Comparison of ENCODE assay signal across 30 cellular contexts in genomic region chr19:1529430-1529816, GRCh38. TPM values are rescaled to one million over a fixed set of nuclear protein-coding genes. Genes with fewer than 3 reads are reported as not detected.
DNase-seq lines count a peak whose midpoint lies in the region; ATAC-seq, FAIRE-seq and TF ChIP-seq lines count a peak whose summit lies in the region.
"Had no signal": no experiment of that assay in that cellular context is flagged by ENCODE, and none has a peak within 500 bp of the region (broad histone marks: within the 10 kb centered on the region; RNA-seq: fewer than 3 reads in every experiment).

No MANE protein-coding gene starts in this region.

- 0% methylated on average over 4 of the region's 16 CpGs for WGBS in HepG2 (ENCODE audit: low lambda C conversion rate)
- no CpG with 5 or more reads among the region's 16 CpGs for WGBS in right lobe of liver (ENCODE audit: insufficient coverage, low coverage, low lambda C conversion rate, missing lambda C conversion rate)

- no peak for TF ChIP-seq EP300 in HepG2 (IDR thresholded peaks at IDR 0.05; ENCODE audit: low read depth in 2 of 2, low read length in 2 of 2)
- no peak for TF ChIP-seq EP300 in HepG2 (CRISPR knock-in tag; IDR thresholded peaks at IDR 0.05; ENCODE audit: borderline replicate concordance)

- H3K9me3 ChIP-seq in HepG2 (ENCODE audit: low read length) (no peaks in the 10 kb centered on the region), right lobe of liver (no peaks in the 10 kb centered on the region)
- H3K9me3 ChIP-seq: BE2C, BLaER1 had no signal

- H3K4me1 ChIP-seq in HepG2 (ENCODE audit: insufficient read depth, low read length) (no peaks in the 10 kb centered on the region), right lobe of liver (no peaks in the 10 kb centered on the region)
- H3K4me1 ChIP-seq: BE2C had no signal

- FAIRE-seq in HepG2 (lab: Jason Lieb, UNC), result no peak
- FAIRE-seq: A204.1, GM12878, GM12892, GM18507 had no signal

- DNase-seq in HepG2 (ENCODE audit: low spot score) (no peak), right lobe of liver (no peak), iPS-NIHi11 (ENCODE audit: low spot score) (peak; percentile 10), hippocampal formation (lab: John Stamatoyannopoulos, UW) (no peak), NCI-H1417 (lab: John Stamatoyannopoulos, UW) (no peak)
- DNase-seq: 8988T; ACHN; BE2C; C1 segment of cervical spinal cord; CD4-positive, alpha-beta memory T cell; CD4-positive, CD25-positive, alpha-beta regulatory T cell; CD8-positive, alpha-beta memory T cell; COR-L47; DMS 273 treated with DMSO at 0.1 percent for 48 hours; DMS153; DMS53; DMS79; DND-41; EL; GDM1 had no signal

- no peak for TF ChIP-seq POLR2A in HepG2 (IDR thresholded peaks at IDR 0.05; ENCODE audit: insufficient read depth in 1 of 2, low read depth in 2 of 2, low read length in 2 of 2)
- TF ChIP-seq POLR2A in right lobe of liver (IDR thresholded peaks at IDR 0.05), result no peak

- no peak overlapping the region for H3K27ac ChIP-seq in HepG2 (ENCODE audit: extremely low read length, insufficient read depth, low read length)
- no peak overlapping the region for H3K27ac ChIP-seq in right lobe of liver
- H3K27ac ChIP-seq: BLaER1 had no signal

- no peak overlapping the region for H2AFZ ChIP-seq in HepG2 (ENCODE audit: low read length)

- in situ Hi-C loops in HepG2 (cut with HindIII; ENCODE audit: extremely low pct_ligation_motif_present, low pct_unique_long_range_greater_than_20kb), result no loop called here

- no TSS peak for BruUV-seq in HepG2 (replicated peaks; lab: Mats Ljungman, UMichigan)

- H3K4me2 ChIP-seq in HepG2 (ENCODE audit: low read depth, low read length), result no peak overlapping the region
- H3K4me2 ChIP-seq: BLaER1 had no signal

- H4K20me1 ChIP-seq in HepG2 (ENCODE audit: insufficient read depth, low read length), result no peaks in the 10 kb centered on the region
- H4K20me1 ChIP-seq: BLaER1 had no signal

- TF ChIP-seq RAD21 in HepG2 (CRISPR knock-in tag; IDR thresholded peaks at IDR 0.05), result no peak

- no peaks in the 10 kb centered on the region for H3K79me2 ChIP-seq in HepG2 (ENCODE audit: insufficient read depth, low read length)

- H3K4me3 ChIP-seq in HepG2 (replicated peaks in 1 of 3; ENCODE audit: insufficient read depth in 1 of 3, low read depth in 2 of 3, low read length in 3 of 3), result no peak overlapping the region
- no peak overlapping the region for H3K4me3 ChIP-seq in right lobe of liver
- H3K4me3 ChIP-seq: BLaER1, GM12878 had no signal

- TF ChIP-seq CTCF in HepG2 (CRISPR knock-in tag; IDR thresholded peaks at IDR 0.05) (no peak), right lobe of liver (IDR thresholded peaks at IDR 0.05) (no peak)

- POLR2A ChIA-PET in HepG2 (lab: Yijun Ruan, JAX), result no interaction called here

- no peaks in the 10 kb centered on the region for H3K36me3 ChIP-seq in HepG2 (replicated peaks in 1 of 2; ENCODE audit: control insufficient read depth in 1 of 2, insufficient read depth in 2 of 2, low read length in 2 of 2)
- H3K36me3 ChIP-seq in right lobe of liver, result no peaks in the 10 kb centered on the region
- H3K36me3 ChIP-seq: BE2C, BLaER1 had no signal

- H3K27me3 ChIP-seq in HepG2 (ENCODE audit: control insufficient read depth in 1 of 2, insufficient read depth in 2 of 2, low read length in 2 of 2) (peaks cover 17 to 42% of the 10 kb centered on the region in 2 experiments), right lobe of liver (no peaks in the 10 kb centered on the region)

- ATAC-seq in HepG2 (no peak), right lobe of liver (no peak)
- ATAC-seq: GM12878 had no signal

- intact Hi-C loops in HepG2 (cut with micrococcal nuclease; ENCODE audit: unreplicated experiment), result no loop called here
- intact Hi-C loops in right lobe of liver (cut with DNase I), result no loop called here

- CTCF ChIA-PET in HepG2 (lab: Yijun Ruan, JAX; ENCODE audit: low intra/inter-chr PET ratio, low total read pairs), result no interaction called here

- H3K9ac ChIP-seq in HepG2 (ENCODE audit: insufficient read depth, low read depth, low read length), result no peak overlapping the region
- H3K9ac ChIP-seq: BLaER1 had no signal

RNA-seq across cellular contexts. Expression of gene PLK5, which starts 5.5 kb away (rescaled TPM):
- not detected in 2 replicates for total RNA-seq in HepG2 (2016; rRNA removed; fragmentation: Illumina TruSeq; extraction: Trizol)
- not detected in 2 replicates for total RNA-seq in HepG2 (2016; cell fraction: cytosol; rRNA removed; fragmentation: Illumina TruSeq; extraction: Trizol; ENCODE audit: low read depth)
- not detected in 2 replicates for total RNA-seq in HepG2 (2016; cell fraction: insoluble cytoplasmic fraction; rRNA removed; fragmentation: Illumina TruSeq; extraction: Trizol)
- total RNA-seq in HepG2 (2016; cell fraction: membrane; rRNA removed; fragmentation: Illumina TruSeq; extraction: Trizol), result not detected in 2 replicates
- total RNA-seq in HepG2 (2016; cell fraction: nucleus; rRNA removed; fragmentation: Illumina TruSeq; extraction: Trizol), result not detected in 2 replicates
- polyA plus RNA-seq in HepG2 (2011; rRNA removed), result not detected in 2 replicates
- polyA plus RNA-seq in HepG2 (2011; cell fraction: cytosol; rRNA removed), result not detected in 2 replicates
- not detected in 2 replicates for polyA plus RNA-seq in HepG2 (2011; cell fraction: nucleus; rRNA removed)
- polyA plus RNA-seq in HepG2 (2012), result not detected in 2 replicates
- not detected in 2 replicates for polyA plus RNA-seq in HepG2 (2016; cell fraction: cytosol; fragmentation: Illumina TruSeq; extraction: Trizol; ENCODE audit: low read depth)
- polyA plus RNA-seq in HepG2 (2016; cell fraction: insoluble cytoplasmic fraction; fragmentation: Illumina TruSeq; extraction: Trizol; ENCODE audit: low read depth), result not detected in 2 replicates
- polyA plus RNA-seq in HepG2 (2016; cell fraction: membrane; fragmentation: Illumina TruSeq; extraction: Trizol; ENCODE audit: low read depth), result not detected in 2 replicates
- 0.21 TPM in 1 of 2 replicates, not detected in the other for polyA plus RNA-seq in HepG2 (2016; cell fraction: nucleus; fragmentation: Illumina TruSeq; extraction: Trizol; ENCODE audit: insufficient read depth, low read depth)
- polyA minus RNA-seq in HepG2 (2011; rRNA and poly(A)+ RNA removed; ENCODE audit: low replicate concordance), result not detected in 2 replicates
- not detected in 2 replicates for polyA minus RNA-seq in HepG2 (2011; cell fraction: cytosol; rRNA and poly(A)+ RNA removed)
- polyA minus RNA-seq in HepG2 (2011; cell fraction: nucleus; rRNA and poly(A)+ RNA removed), result not detected in 2 replicates
- not detected for total RNA-seq in right lobe of liver
- total RNA-seq: A673; CD4-positive, alpha-beta memory T cell; CD4-positive, CD25-positive, alpha-beta regulatory T cell; CD8-positive, alpha-beta memory T cell; Daoy; G401 had no signal
- polyA plus RNA-seq: AG04450; CD14-positive monocyte; CD4-positive, alpha-beta memory T cell; CD4-positive, CD25-positive, alpha-beta regulatory T cell; CD8-positive, alpha-beta memory T cell; GM12878 had no signal

RNA-seq across cellular contexts. Expression of gene ADAMTSL5, which starts 16.6 kb away (rescaled TPM):
- total RNA-seq in HepG2 (2016; rRNA removed; fragmentation: Illumina TruSeq; extraction: Trizol) (0.24 and 0.60 TPM in 2 replicates), right lobe of liver (1 to 10 TPM; 1.8 to 6.9 (median 4.5) TPM)
- 0.35 and 0.81 TPM in 2 replicates for total RNA-seq in HepG2 (2016; cell fraction: cytosol; rRNA removed; fragmentation: Illumina TruSeq; extraction: Trizol; ENCODE audit: low read depth)
- 0.25 and 0.41 TPM in 2 replicates for total RNA-seq in HepG2 (2016; cell fraction: insoluble cytoplasmic fraction; rRNA removed; fragmentation: Illumina TruSeq; extraction: Trizol)
- total RNA-seq in HepG2 (2016; cell fraction: membrane; rRNA removed; fragmentation: Illumina TruSeq; extraction: Trizol), result 0.17 and 0.56 TPM in 2 replicates
- total RNA-seq in HepG2 (2016; cell fraction: nucleus; rRNA removed; fragmentation: Illumina TruSeq; extraction: Trizol), result 0.41 and 0.78 TPM in 2 replicates
- polyA plus RNA-seq in HepG2 (2011; rRNA removed), result 2.7 and 3.8 TPM in 2 replicates
- 1.9 and 2.1 TPM in 2 replicates for polyA plus RNA-seq in HepG2 (2011; cell fraction: cytosol; rRNA removed)
- polyA plus RNA-seq in HepG2 (2011; cell fraction: nucleus; rRNA removed), result 13.4 and 15.1 TPM in 2 replicates
- polyA plus RNA-seq in HepG2 (2012), result 0.63 and 1.1 TPM in 2 replicates
- polyA plus RNA-seq in HepG2 (2016; cell fraction: cytosol; fragmentation: Illumina TruSeq; extraction: Trizol; ENCODE audit: low read depth), result 0.43 and 0.55 TPM in 2 replicates
- 0.76 and 0.82 TPM in 2 replicates for polyA plus RNA-seq in HepG2 (2016; cell fraction: insoluble cytoplasmic fraction; fragmentation: Illumina TruSeq; extraction: Trizol; ENCODE audit: low read depth)
- 0.43 and 0.80 TPM in 2 replicates for polyA plus RNA-seq in HepG2 (2016; cell fraction: membrane; fragmentation: Illumina TruSeq; extraction: Trizol; ENCODE audit: low read depth)
- polyA plus RNA-seq in HepG2 (2016; cell fraction: nucleus; fragmentation: Illumina TruSeq; extraction: Trizol; ENCODE audit: insufficient read depth, low read depth), result 2.4 and 2.9 TPM in 2 replicates
- polyA minus RNA-seq in HepG2 (2011; rRNA and poly(A)+ RNA removed; ENCODE audit: low replicate concordance), result 1.8 and 6.0 TPM in 2 replicates
- polyA minus RNA-seq in HepG2 (2011; cell fraction: cytosol; rRNA and poly(A)+ RNA removed), result 0.79 and 1.8 TPM in 2 replicates
- 1.2 and 1.7 TPM in 2 replicates for polyA minus RNA-seq in HepG2 (2011; cell fraction: nucleus; rRNA and poly(A)+ RNA removed)
- polyA plus RNA-seq: CD14-positive monocyte had no signal

RNA-seq across cellular contexts. Expression of gene REEP6, which starts 38.4 kb away (rescaled TPM):
- total RNA-seq in HepG2 (2016; rRNA removed; fragmentation: Illumina TruSeq; extraction: Trizol), result 15.6 and 28.8 TPM in 2 replicates
- 21.2 and 31.3 TPM in 2 replicates for total RNA-seq in HepG2 (2016; cell fraction: cytosol; rRNA removed; fragmentation: Illumina TruSeq; extraction: Trizol; ENCODE audit: low read depth)
- total RNA-seq in HepG2 (2016; cell fraction: insoluble cytoplasmic fraction; rRNA removed; fragmentation: Illumina TruSeq; extraction: Trizol), result 13.3 and 31.5 TPM in 2 replicates
- total RNA-seq in HepG2 (2016; cell fraction: membrane; rRNA removed; fragmentation: Illumina TruSeq; extraction: Trizol), result 21.8 and 29.6 TPM in 2 replicates
- 22.0 and 24.7 TPM in 2 replicates for total RNA-seq in HepG2 (2016; cell fraction: nucleus; rRNA removed; fragmentation: Illumina TruSeq; extraction: Trizol)
- 10.0 and 17.3 TPM in 2 replicates for polyA plus RNA-seq in HepG2 (2011; rRNA removed)
- 10.9 and 13.3 TPM in 2 replicates for polyA plus RNA-seq in HepG2 (2011; cell fraction: cytosol; rRNA removed)
- polyA plus RNA-seq in HepG2 (2011; cell fraction: nucleus; rRNA removed), result 15.2 and 19.3 TPM in 2 replicates
- polyA plus RNA-seq in HepG2 (2012), result 31.7 and 32.2 TPM in 2 replicates
- polyA plus RNA-seq in HepG2 (2016; cell fraction: cytosol; fragmentation: Illumina TruSeq; extraction: Trizol; ENCODE audit: low read depth), result 40.3 and 49.6 TPM in 2 replicates
- polyA plus RNA-seq in HepG2 (2016; cell fraction: insoluble cytoplasmic fraction; fragmentation: Illumina TruSeq; extraction: Trizol; ENCODE audit: low read depth), result 23.2 and 29.9 TPM in 2 replicates
- 43.0 and 49.7 TPM in 2 replicates for polyA plus RNA-seq in HepG2 (2016; cell fraction: membrane; fragmentation: Illumina TruSeq; extraction: Trizol; ENCODE audit: low read depth)
- 65.9 and 70.0 TPM in 2 replicates for polyA plus RNA-seq in HepG2 (2016; cell fraction: nucleus; fragmentation: Illumina TruSeq; extraction: Trizol; ENCODE audit: insufficient read depth, low read depth)
- 7.1 and 14.8 TPM in 2 replicates for polyA minus RNA-seq in HepG2 (2011; rRNA and poly(A)+ RNA removed; ENCODE audit: low replicate concordance)
- 12.4 and 14.4 TPM in 2 replicates for polyA minus RNA-seq in HepG2 (2011; cell fraction: cytosol; rRNA and poly(A)+ RNA removed)
- polyA minus RNA-seq in HepG2 (2011; cell fraction: nucleus; rRNA and poly(A)+ RNA removed), result 3.5 and 3.6 TPM in 2 replicates
- total RNA-seq in right lobe of liver, result 100 to 1,000 TPM; 113 to 218 (median 177) TPM

RNA-seq across cellular contexts. Expression of gene MEX3D, which starts 38.7 kb away (rescaled TPM):
- 10.2 and 17.1 TPM in 2 replicates for total RNA-seq in HepG2 (2016; rRNA removed; fragmentation: Illumina TruSeq; extraction: Trizol)
- total RNA-seq in HepG2 (2016; cell fraction: cytosol; rRNA removed; fragmentation: Illumina TruSeq; extraction: Trizol; ENCODE audit: low read depth), result 10.6 and 10.7 TPM in 2 replicates
- 10.3 and 17.0 TPM in 2 replicates for total RNA-seq in HepG2 (2016; cell fraction: insoluble cytoplasmic fraction; rRNA removed; fragmentation: Illumina TruSeq; extraction: Trizol)
- total RNA-seq in HepG2 (2016; cell fraction: membrane; rRNA removed; fragmentation: Illumina TruSeq; extraction: Trizol), result 27.7 and 29.2 TPM in 2 replicates
- 4.7 and 6.4 TPM in 2 replicates for total RNA-seq in HepG2 (2016; cell fraction: nucleus; rRNA removed; fragmentation: Illumina TruSeq; extraction: Trizol)
- 3.6 and 5.8 TPM in 2 replicates for polyA plus RNA-seq in HepG2 (2011; rRNA removed)
- 5.0 and 10.1 TPM in 2 replicates for polyA plus RNA-seq in HepG2 (2011; cell fraction: cytosol; rRNA removed)
- polyA plus RNA-seq in HepG2 (2011; cell fraction: nucleus; rRNA removed), result 6.6 and 7.0 TPM in 2 replicates
- polyA plus RNA-seq in HepG2 (2012), result 5.7 and 7.1 TPM in 2 replicates
- 9.6 and 10.4 TPM in 2 replicates for polyA plus RNA-seq in HepG2 (2016; cell fraction: cytosol; fragmentation: Illumina TruSeq; extraction: Trizol; ENCODE audit: low read depth)
- 15.4 and 15.7 TPM in 2 replicates for polyA plus RNA-seq in HepG2 (2016; cell fraction: insoluble cytoplasmic fraction; fragmentation: Illumina TruSeq; extraction: Trizol; ENCODE audit: low read depth)
- polyA plus RNA-seq in HepG2 (2016; cell fraction: membrane; fragmentation: Illumina TruSeq; extraction: Trizol; ENCODE audit: low read depth), result 19.9 and 23.7 TPM in 2 replicates
- 10.8 and 12.5 TPM in 2 replicates for polyA plus RNA-seq in HepG2 (2016; cell fraction: nucleus; fragmentation: Illumina TruSeq; extraction: Trizol; ENCODE audit: insufficient read depth, low read depth)
- 6.0 and 19.1 TPM in 2 replicates for polyA minus RNA-seq in HepG2 (2011; rRNA and poly(A)+ RNA removed; ENCODE audit: low replicate concordance)
- polyA minus RNA-seq in HepG2 (2011; cell fraction: cytosol; rRNA and poly(A)+ RNA removed), result 19.3 and 20.6 TPM in 2 replicates
- polyA minus RNA-seq in HepG2 (2011; cell fraction: nucleus; rRNA and poly(A)+ RNA removed), result 3.0 TPM in 2 replicates
- total RNA-seq in right lobe of liver, result 10 to 100 TPM in 3 of 6 experiments, 1 to 10 TPM in 3; 6.7 to 16.6 (median 10.3) TPM
- polyA plus RNA-seq: CD8-positive, alpha-beta memory T cell had no signal

RNA-seq across cellular contexts. Expression of gene PCSK4, which starts 39.3 kb away (rescaled TPM):
- total RNA-seq in HepG2 (2016; rRNA removed; fragmentation: Illumina TruSeq; extraction: Trizol) (0.52 and 2.0 TPM in 2 replicates), right lobe of liver (1 to 10 TPM; 2.0 to 8.0 (median 3.6) TPM)
- 0.91 and 1.2 TPM in 2 replicates for total RNA-seq in HepG2 (2016; cell fraction: cytosol; rRNA removed; fragmentation: Illumina TruSeq; extraction: Trizol; ENCODE audit: low read depth)
- total RNA-seq in HepG2 (2016; cell fraction: insoluble cytoplasmic fraction; rRNA removed; fragmentation: Illumina TruSeq; extraction: Trizol), result 1.1 and 1.5 TPM in 2 replicates
- total RNA-seq in HepG2 (2016; cell fraction: membrane; rRNA removed; fragmentation: Illumina TruSeq; extraction: Trizol), result 1.5 and 2.0 TPM in 2 replicates
- total RNA-seq in HepG2 (2016; cell fraction: nucleus; rRNA removed; fragmentation: Illumina TruSeq; extraction: Trizol), result 1.7 and 3.6 TPM in 2 replicates
- polyA plus RNA-seq in HepG2 (2011; rRNA removed), result 2.7 and 3.1 TPM in 2 replicates
- polyA plus RNA-seq in HepG2 (2011; cell fraction: cytosol; rRNA removed), result 0.73 and 1.2 TPM in 2 replicates
- polyA plus RNA-seq in HepG2 (2011; cell fraction: nucleus; rRNA removed), result 62.7 and 100 TPM in 2 replicates
- 2.9 and 3.0 TPM in 2 replicates for polyA plus RNA-seq in HepG2 (2012)
- 0.60 and 0.88 TPM in 2 replicates for polyA plus RNA-seq in HepG2 (2016; cell fraction: cytosol; fragmentation: Illumina TruSeq; extraction: Trizol; ENCODE audit: low read depth)
- 0.61 and 1.1 TPM in 2 replicates for polyA plus RNA-seq in HepG2 (2016; cell fraction: insoluble cytoplasmic fraction; fragmentation: Illumina TruSeq; extraction: Trizol; ENCODE audit: low read depth)
- polyA plus RNA-seq in HepG2 (2016; cell fraction: membrane; fragmentation: Illumina TruSeq; extraction: Trizol; ENCODE audit: low read depth), result 1.2 TPM in 2 replicates
- polyA plus RNA-seq in HepG2 (2016; cell fraction: nucleus; fragmentation: Illumina TruSeq; extraction: Trizol; ENCODE audit: insufficient read depth, low read depth), result 11.8 and 12.9 TPM in 2 replicates
- polyA minus RNA-seq in HepG2 (2011; rRNA and poly(A)+ RNA removed; ENCODE audit: low replicate concordance), result 0.84 and 1.6 TPM in 2 replicates
- 0.88 and 1.6 TPM in 2 replicates for polyA minus RNA-seq in HepG2 (2011; cell fraction: cytosol; rRNA and poly(A)+ RNA removed)
- polyA minus RNA-seq in HepG2 (2011; cell fraction: nucleus; rRNA and poly(A)+ RNA removed), result 1.7 and 4.6 TPM in 2 replicates
- polyA plus RNA-seq: CD4-positive, alpha-beta memory T cell had no signal
